Comparison of ENCODE assay signal across 9 cellular contexts in the genomic region with DNA sequence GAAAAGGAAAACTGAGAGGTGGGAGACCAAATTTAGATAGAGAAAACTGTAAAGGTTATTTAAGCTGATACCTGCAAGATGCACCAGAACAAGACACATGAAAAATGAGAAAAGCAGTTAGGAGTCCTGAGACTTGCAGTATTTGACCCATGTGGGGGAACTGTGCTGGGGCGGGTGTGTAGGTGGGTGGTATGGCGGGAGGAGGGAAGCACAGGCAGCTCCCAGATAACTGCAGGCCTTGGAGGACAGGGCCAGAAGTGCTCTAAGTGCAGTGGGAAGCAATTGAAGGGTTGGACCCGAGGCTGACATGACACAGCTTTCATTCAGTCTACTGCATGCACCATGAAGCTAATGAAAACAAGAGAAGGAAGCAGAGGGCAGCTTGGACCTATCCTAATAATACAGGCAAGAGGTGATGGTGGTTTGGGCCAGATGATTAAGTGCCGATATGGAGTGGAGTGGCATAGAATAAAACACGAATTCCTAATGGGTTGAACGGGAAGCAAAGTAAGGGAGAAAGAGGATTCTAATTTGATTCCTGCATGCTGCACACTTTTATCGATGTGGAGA. TPM values are rescaled to one million over a fixed set of nuclear protein-coding genes. Genes with fewer than 3 reads are reported as not detected.
A peak's percentile ranks its signal among the peaks of the same experiment; 100 is the strongest.
DNase-seq lines count a peak whose midpoint lies in the region; ATAC-seq, FAIRE-seq and TF ChIP-seq lines count a peak whose summit lies in the region.
"Had no signal": no experiment of that assay in that cellular context is flagged by ENCODE, and none has a peak within 500 bp of the region (broad histone marks: within the 10 kb centered on the region; RNA-seq: fewer than 3 reads in every experiment).

No MANE protein-coding gene starts in this region.

- H3K36me3 ChIP-seq in pancreas: no peaks in the 10 kb centered on the region

- no peaks in the 10 kb centered on the region for H3K9me3 ChIP-seq in pancreas

- DNase-seq in GM12892 (ENCODE audit: insufficient read length): no peak
- DNase-seq in NCI-H69 (lab: John Stamatoyannopoulos, UW): peak; percentile 9
- peak; percentile 4 for DNase-seq in fibroblast of mammary gland (ENCODE audit: low read depth)
- no peak for DNase-seq in pancreas
- no peak for DNase-seq in HuH-7 (ENCODE audit: low spot score)
- DNase-seq in central memory CD4-positive, alpha-beta T cell: no peak

- 56 to 66% methylated on average over 7 of the region's 7 CpGs for whole genome bisulfite sequencing in pancreas, 2 donors

- H3K27ac ChIP-seq in pancreas: no peak overlapping the region

- peak; percentile 83 for FAIRE-seq in GM12892 (lab: Jason Lieb, UNC)
- FAIRE-seq in pancreas (lab: Jason Lieb, UNC): no peak
- FAIRE-seq: G401.6, H54 had no signal

- peak overlapping the region; percentile 54 for H3K4me3 ChIP-seq in fibroblast of mammary gland (ENCODE audit: control insufficient read depth, low read depth, low read length)
- H3K4me3 ChIP-seq in pancreas: no peak overlapping the region

- intact Hi-C loops in pancreas (cut with DNase I): no loop called here

- no peaks in the 10 kb centered on the region for H3K27me3 ChIP-seq in pancreas

- no peaks in the 10 kb centered on the region for H3K4me1 ChIP-seq in pancreas

- no peak for TF ChIP-seq POLR2A in GM12892 (IDR thresholded peaks at IDR 0.05; ENCODE audit: low read depth, low read length)

- ATAC-seq in pancreas (peak; percentile 12 to 35 (median 20)), HG02884 (IDR thresholded peaks at IDR 0.05; ENCODE audit: unreplicated experiment) (no peak)

- TF ChIP-seq CTCF in fibroblast of mammary gland (conservative IDR thresholded peaks at IDR 0.05; ENCODE audit: control insufficient read depth, insufficient read depth, low read depth, low read length): no peak
- TF ChIP-seq CTCF in pancreas (IDR thresholded peaks at IDR 0.05): no peak

RNA-seq across cellular contexts. Expression of gene ANO3, which starts 48.0 kb away (rescaled TPM):
- polyA plus RNA-seq in GM12892 (2012; ENCODE audit: missing spikeins): 0.47 TPM
- 1 to 10 TPM in 1 of 6 donors, under 1 TPM in 5; 0.06 to 1.1 (median 0.76) TPM for total RNA-seq in pancreas
- polyA plus RNA-seq in pancreas: under 1 TPM; 0.19 to 0.49 TPM

Comparison
In these comparisons a context has a peak if more than half of its experiments do, and no peak if none do; other contexts are left out.
1. DNase-seq: peak in NCI-H69 (single experiment) and fibroblast of mammary gland (single experiment); none in GM12892 (single experiment), pancreas (0 of 6), HuH-7 (single experiment) and central memory CD4-positive, alpha-beta T cell (single experiment).